ENCODE assay signal across 22 cellular contexts in genomic region chr22:43302462-43303109, GRCh38. TPM values are rescaled to one million over a fixed set of nuclear protein-coding genes. Genes with fewer than 3 reads are reported as not detected.
DNase-seq lines count a peak whose midpoint lies in the region; ATAC-seq and TF ChIP-seq lines count a peak whose summit lies in the region.
"Had no signal": no experiment of that assay in that cellular context is flagged by ENCODE, and none has a peak within 500 bp of the region (broad histone marks: within the 10 kb centered on the region; RNA-seq: fewer than 3 reads in every experiment).

No MANE protein-coding gene starts in this region.

- H3K27me3 ChIP-seq in BE2C = no peaks in the 10 kb centered on the region
- H3K27me3 ChIP-seq: SJSA1 had no signal

- H3K4me1 ChIP-seq in BE2C = peaks cover 34% of the 10 kb centered on the region
- H3K4me1 ChIP-seq: Caco-2, HAP-1, SJSA1 had no signal

- H3K4me3 Mint-ChIP-seq in mesothelial cell of epicardium = no peak overlapping the region
- H3K4me3 Mint-ChIP-seq: CD4-positive, alpha-beta T cell had no signal

- H3K36me3 Mint-ChIP-seq in mesothelial cell of epicardium = no peaks in the 10 kb centered on the region

- POLR2A ChIA-PET in HEK293T (lab: Yijun Ruan, JAX) = interaction anchor here (0.9 to 1.2 kb wide), 2 partner anchors 11 to 115 kb away, joined by 3 read pairs; no protein-coding TSS in a partner anchor

- H3K4me1 Mint-ChIP-seq in mesothelial cell of epicardium = peaks cover 16% of the 10 kb centered on the region

- peak overlapping the region; percentile 22 for H3K27ac Mint-ChIP-seq in mesothelial cell of epicardium
- H3K27ac Mint-ChIP-seq: CD4-positive, alpha-beta T cell had no signal

- TF ChIP-seq CTCF in BE2C (IDR thresholded peaks at IDR 0.05; ENCODE audit: low read depth, low read length) = no peak
- no peak for TF ChIP-seq CTCF in mesothelial cell of epicardium (IDR thresholded peaks at IDR 0.05; ENCODE audit: unreplicated experiment)

- CTCF ChIA-PET in HEK293T (lab: Yijun Ruan, JAX) = interaction anchor here (0.6 to 2.4 kb wide), 5 partner anchors 11 to 44 kb away, joined by 3 to 5 read pairs (median 3); no protein-coding TSS in a partner anchor

- H3K27me3 Mint-ChIP-seq in mesothelial cell of epicardium (ENCODE audit: low read depth) = no peaks in the 10 kb centered on the region
- H3K27me3 Mint-ChIP-seq: CD4-positive, alpha-beta T cell had no signal

- H3K9me3 ChIP-seq in BE2C = no peaks in the 10 kb centered on the region
- H3K9me3 ChIP-seq: Caco-2, HAP-1, SJSA1 had no signal

- DNase-seq in BE2C (peak; percentile 50), RPMI7951 (ENCODE audit: low read depth) (peak; percentile 75), mesothelial cell of epicardium (ENCODE audit: low spot score in 2 of 2, unreplicated experiment in 2 of 2) (no peak), sciatic nerve (ENCODE audit: low spot score) (no peak), NCI-H1417 treated with DMSO at 0.1 percent for 48 hours (lab: John Stamatoyannopoulos, UW) (no peak), kidney glomerular epithelial cell (lab: John Stamatoyannopoulos, UW) (no peak), HEK293T (ENCODE audit: extremely low spot score) (no peak)
- DNase-seq: 8988T; Caco-2; CD4-positive, alpha-beta T cell; DMS153; GDM1; MM.1S; NCI-H1092; NCI-H1694; NCI-H226; PC-3 had no signal

- ATAC-seq in sciatic nerve = peak; percentile 11
- ATAC-seq in HG02938 (IDR thresholded peaks at IDR 0.05; ENCODE audit: unreplicated experiment) = no peak
- ATAC-seq: PC-3 had no signal

- no peak overlapping the region for H3K4me3 ChIP-seq in BE2C (ENCODE audit: low read depth, low read length)
- H3K4me3 ChIP-seq: HAP-1, SJSA1 had no signal

- intact Hi-C loops in sciatic nerve (cut with DNase I) = no loop called here

- H3K9me3 Mint-ChIP-seq in mesothelial cell of epicardium = no peaks in the 10 kb centered on the region
- H3K9me3 Mint-ChIP-seq: CD4-positive, alpha-beta T cell had no signal

- no peaks in the 10 kb centered on the region; the same call in 1 of the 2 replicates for H3K36me3 ChIP-seq in BE2C
- H3K36me3 ChIP-seq: HAP-1, SJSA1 had no signal

TF ChIP-seq in HEK293T, 16 proteins besides CTCF, POLR2A, EP300 and RAD21:
- TF ChIP-seq NFRKB (IDR thresholded peaks at IDR 0.05) = no peak
- TF ChIP-seq LEF1 (IDR thresholded peaks at IDR 0.05; ENCODE audit: borderline replicate concordance) = no peak
- TF ChIP-seq FOXK2 (IDR thresholded peaks at IDR 0.05) = no peak
- no peak for TF ChIP-seq TARDBP (IDR thresholded peaks at IDR 0.05)
- no peak for TF ChIP-seq BHLHE40 (IDR thresholded peaks at IDR 0.05; ENCODE audit: borderline replicate concordance)
- TF ChIP-seq PKNOX1 (IDR thresholded peaks at IDR 0.05) = no peak
- TF ChIP-seq FOXM1 (IDR thresholded peaks at IDR 0.05; ENCODE audit: borderline replicate concordance) = no peak
- TF ChIP-seq ELF4 (IDR thresholded peaks at IDR 0.05) = no peak
- TF ChIP-seq ZNF384 (IDR thresholded peaks at IDR 0.05) = no peak
- no peak for TF ChIP-seq CTBP1 (IDR thresholded peaks at IDR 0.05; ENCODE audit: borderline replicate concordance)

RNA-seq across cellular contexts. Expression of gene SCUBE1, which starts 40.6 kb away (rescaled TPM):
- polyA plus RNA-seq in BE2C (2012; ENCODE audit: insufficient read depth, insufficient read length, low read depth) = 4.3 TPM
- 7.0 and 9.2 TPM in 2 replicates for total RNA-seq in RPMI7951 (2014; rRNA removed; shearing (Covaris generic))
- 16.2 to 19.4 TPM (median 19.3 TPM) in 3 replicates for total RNA-seq in mesothelial cell of epicardium
- total RNA-seq in sciatic nerve = 140 TPM
- total RNA-seq: Caco-2; CD4-positive, alpha-beta T cell; LHCN-M2; PC-3; SJSA1 had no signal
- polyA plus RNA-seq: AG04450 had no signal

Comparison
In these comparisons a context has a peak if more than half of its experiments do, and no peak if none do; other contexts are left out.
1. DNase-seq: peak in BE2C (single experiment) and RPMI7951 (single experiment); none in mesothelial cell of epicardium (0 of 2), sciatic nerve (single experiment), NCI-H1417 treated with DMSO at 0.1 percent for 48 hours (single experiment), kidney glomerular epithelial cell (single experiment) and HEK293T (single experiment).